9 cellular contexts compared by ENCODE assay signal in the genomic region with DNA sequence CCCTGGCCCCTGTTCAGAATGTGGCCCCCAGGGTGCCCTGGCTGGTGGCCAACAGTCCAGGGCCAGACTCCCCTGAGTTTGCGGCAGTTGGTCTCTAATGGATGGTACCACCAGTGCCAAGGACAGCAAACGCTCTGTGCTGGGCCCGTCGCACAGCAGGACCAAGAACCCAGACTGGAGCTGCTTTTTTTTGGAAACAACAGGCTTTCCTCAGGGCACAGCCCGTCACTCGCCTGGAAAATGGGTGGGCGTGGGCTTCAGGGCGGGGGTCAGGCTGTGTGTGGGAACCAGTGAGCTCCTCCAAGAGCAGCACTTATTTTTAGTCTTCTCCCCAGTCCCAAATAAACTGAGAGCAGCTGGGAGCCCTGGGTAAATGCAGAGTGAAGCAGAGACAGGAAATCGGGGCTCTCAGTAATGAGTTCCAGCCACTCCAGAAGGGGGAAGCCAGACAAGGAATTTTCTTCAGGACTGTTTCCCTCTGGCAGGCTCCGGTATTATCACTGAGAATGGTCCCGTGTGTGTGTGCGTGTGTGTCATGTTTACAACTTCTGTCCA.
A peak's percentile ranks its signal among the peaks of the same experiment; 100 is the strongest.
DNase-seq lines count a peak whose midpoint lies in the region; ATAC-seq, FAIRE-seq and TF ChIP-seq lines count a peak whose summit lies in the region.
"Had no signal": no experiment of that assay in that cellular context is flagged by ENCODE, and none has a peak within 500 bp of the region (broad histone marks: within the 10 kb centered on the region; RNA-seq: fewer than 3 reads in every experiment).

No MANE protein-coding gene starts in this region.

- H3K27ac ChIP-seq in esophagus squamous epithelium (peak overlapping the region; percentile 66 to 89 (median 78)), muscle layer of duodenum (ENCODE audit: low read length) (peak overlapping the region; percentile 88), upper lobe of left lung (peak overlapping the region; percentile 66 to 88 (median 77))

- WGBS in esophagus squamous epithelium, 2 donors: 2 to 15% methylated on average over 4 to 5 of the region's 12 CpGs
- WGBS in upper lobe of left lung, 2 donors: 4 to 40% methylated on average over 3 to 12 of the region's 12 CpGs

- no peaks in the 10 kb centered on the region for H3K36me3 Mint-ChIP-seq in activated CD4-positive, alpha-beta memory T cell treated with anti-CD3 and anti-CD28 coated beads, Interleukin-2, amount 10 ng/mL, durations not matched to agents 7 days and 5 days (ENCODE audit: low read depth)
- H3K36me3 Mint-ChIP-seq in activated CD4-positive, alpha-beta memory T cell treated with anti-CD3 and anti-CD28 coated beads for 36 hours: no peaks in the 10 kb centered on the region

- peaks cover 42 to 84% (median 54%) of the 10 kb centered on the region in 3 donors for H3K4me1 ChIP-seq in esophagus squamous epithelium
- peaks cover 33 to 48% of the 10 kb centered on the region in 2 donors for H3K4me1 ChIP-seq in muscle layer of duodenum (ENCODE audit: control insufficient read depth in 1 of 2, insufficient read depth in 2 of 2, low read length in 2 of 2)
- peaks cover 64 to 82% (median 67%) of the 10 kb centered on the region in 4 donors for H3K4me1 ChIP-seq in upper lobe of left lung

- no peaks in the 10 kb centered on the region for H3K9me3 Mint-ChIP-seq in activated CD4-positive, alpha-beta memory T cell treated with anti-CD3 and anti-CD28 coated beads, Interleukin-2, amount 10 ng/mL, durations not matched to agents 7 days and 5 days
- H3K9me3 Mint-ChIP-seq in activated CD4-positive, alpha-beta memory T cell treated with anti-CD3 and anti-CD28 coated beads for 36 hours: no peaks in the 10 kb centered on the region

- H3K4me3 Mint-ChIP-seq in activated CD4-positive, alpha-beta memory T cell treated with anti-CD3 and anti-CD28 coated beads, Interleukin-2, amount 10 ng/mL, durations not matched to agents 7 days and 5 days: peak overlapping the region; percentile 11
- H3K4me3 Mint-ChIP-seq in activated CD4-positive, alpha-beta memory T cell treated with anti-CD3 and anti-CD28 coated beads for 36 hours: no peak overlapping the region

- no peak for DNase-seq in activated CD4-positive, alpha-beta memory T cell treated with anti-CD3 and anti-CD28 coated beads, Interleukin-2, amount 10 ng/mL, durations not matched to agents 7 days and 5 days
- no peak for DNase-seq in activated CD4-positive, alpha-beta memory T cell treated with anti-CD3 and anti-CD28 coated beads for 36 hours
- DNase-seq in esophagus squamous epithelium (lab: John Stamatoyannopoulos, UW) (no peak), upper lobe of left lung (peak in 1 of 2 donors; percentile 67), HUDEP-2 (lab: John Stamatoyannopoulos, UW; ENCODE audit: unreplicated experiment in 76 of 76) (no peak), frontal cortex (ENCODE audit: low spot score in 2 of 2) (no peak)
- DNase-seq: ACHN had no signal

- H3K27ac Mint-ChIP-seq in activated CD4-positive, alpha-beta memory T cell treated with anti-CD3 and anti-CD28 coated beads, Interleukin-2, amount 10 ng/mL, durations not matched to agents 7 days and 5 days: peak overlapping the region; percentile 89
- H3K27ac Mint-ChIP-seq in activated CD4-positive, alpha-beta memory T cell treated with anti-CD3 and anti-CD28 coated beads for 36 hours: no peak overlapping the region

- H3K4me3 ChIP-seq in esophagus squamous epithelium: peak overlapping the region in 3 of 4 donors; percentile 7 to 51 (median 24)
- H3K4me3 ChIP-seq in muscle layer of duodenum (ENCODE audit: low read depth in 1 of 2, low read length in 2 of 2): peak overlapping the region; percentile 46 to 70
- H3K4me3 ChIP-seq in upper lobe of left lung: peak overlapping the region in 3 of 4 donors; percentile 4 to 38 (median 30)

- TF ChIP-seq CTCF in esophagus squamous epithelium (IDR thresholded peaks at IDR 0.05): peak in 1 of 6 experiments; percentile 7
- no peak for TF ChIP-seq CTCF in upper lobe of left lung (IDR thresholded peaks at IDR 0.05)

- no peak for TF ChIP-seq EP300 in upper lobe of left lung (IDR thresholded peaks at IDR 0.05)

- no peak for TF ChIP-seq POLR2A in esophagus squamous epithelium (IDR thresholded peaks at IDR 0.05)
- no peak for TF ChIP-seq POLR2A in upper lobe of left lung (IDR thresholded peaks at IDR 0.05)

- H3K36me3 ChIP-seq in esophagus squamous epithelium (peaks cover 0 to 8% (median 0%) of the 10 kb centered on the region in 3 donors), muscle layer of duodenum (ENCODE audit: control insufficient read depth in 1 of 2, insufficient read depth in 2 of 2, low read length in 2 of 2) (no peaks in the 10 kb centered on the region), upper lobe of left lung (no peaks in the 10 kb centered on the region)

- intact Hi-C loops in activated CD4-positive, alpha-beta memory T cell treated with anti-CD3 and anti-CD28 coated beads for 36 hours (cut with micrococcal nuclease): no loop called here
- intact Hi-C loops in esophagus squamous epithelium (cut with DNase I): no loop called here

- H3K27me3 Mint-ChIP-seq in activated CD4-positive, alpha-beta memory T cell treated with anti-CD3 and anti-CD28 coated beads, Interleukin-2, amount 10 ng/mL, durations not matched to agents 7 days and 5 days: peaks cover 13% of the 10 kb centered on the region
- H3K27me3 Mint-ChIP-seq in activated CD4-positive, alpha-beta memory T cell treated with anti-CD3 and anti-CD28 coated beads for 36 hours: peaks cover 1% of the 10 kb centered on the region

- peaks cover 57% of the 10 kb centered on the region for H3K4me1 Mint-ChIP-seq in activated CD4-positive, alpha-beta memory T cell treated with anti-CD3 and anti-CD28 coated beads, Interleukin-2, amount 10 ng/mL, durations not matched to agents 7 days and 5 days
- peaks cover 33% of the 10 kb centered on the region for H3K4me1 Mint-ChIP-seq in activated CD4-positive, alpha-beta memory T cell treated with anti-CD3 and anti-CD28 coated beads for 36 hours (ENCODE audit: low read depth)

- CTCF ChIA-PET in activated CD4-positive, alpha-beta memory T cell treated with anti-CD3 and anti-CD28 coated beads, Interleukin-2, amount 10 ng/mL, durations not matched to agents 7 days and 5 days (lab: Charles Lee): interaction anchor here (0.9 to 3.1 kb wide), 3 partner anchors 17 to 89 kb away, joined by 3 to 10 read pairs (median 9); a partner anchor contains a TSS
- CTCF ChIA-PET in activated CD4-positive, alpha-beta memory T cell treated with anti-CD3 and anti-CD28 coated beads for 36 hours (lab: Charles Lee): no interaction called here

- ATAC-seq in upper lobe of left lung (ENCODE audit: low FRiP score in 2 of 2) (peak; percentile 4 to 54), GM19324 (IDR thresholded peaks at IDR 0.05; ENCODE audit: low FRiP score, unreplicated experiment) (no peak)

- POLR2A ChIA-PET in activated CD4-positive, alpha-beta memory T cell treated with anti-CD3 and anti-CD28 coated beads, Interleukin-2, amount 10 ng/mL, durations not matched to agents 7 days and 5 days (lab: Charles Lee): interaction anchor here (1.1 kb wide), 1 partner anchor 15 kb away, joined by 3 read pairs; no protein-coding TSS in a partner anchor
- POLR2A ChIA-PET in activated CD4-positive, alpha-beta memory T cell treated with anti-CD3 and anti-CD28 coated beads for 36 hours (lab: Charles Lee): no interaction called here

- H3K9me3 ChIP-seq in esophagus squamous epithelium (no peaks in the 10 kb centered on the region), muscle layer of duodenum (ENCODE audit: control insufficient read depth in 1 of 2, low read length in 2 of 2) (no peaks in the 10 kb centered on the region), upper lobe of left lung (no peaks in the 10 kb centered on the region)

- H3K27me3 ChIP-seq in esophagus squamous epithelium (peaks cover 0 to 6% (median 0%) of the 10 kb centered on the region in 4 donors), muscle layer of duodenum (ENCODE audit: low read depth, low read length) (no peaks in the 10 kb centered on the region), upper lobe of left lung (no peaks in the 10 kb centered on the region)

- FAIRE-seq in frontal cortex (lab: Jason Lieb, UNC): no peak
